Comparison of ENCODE assay signal across 8 cellular contexts in the genomic region with DNA sequence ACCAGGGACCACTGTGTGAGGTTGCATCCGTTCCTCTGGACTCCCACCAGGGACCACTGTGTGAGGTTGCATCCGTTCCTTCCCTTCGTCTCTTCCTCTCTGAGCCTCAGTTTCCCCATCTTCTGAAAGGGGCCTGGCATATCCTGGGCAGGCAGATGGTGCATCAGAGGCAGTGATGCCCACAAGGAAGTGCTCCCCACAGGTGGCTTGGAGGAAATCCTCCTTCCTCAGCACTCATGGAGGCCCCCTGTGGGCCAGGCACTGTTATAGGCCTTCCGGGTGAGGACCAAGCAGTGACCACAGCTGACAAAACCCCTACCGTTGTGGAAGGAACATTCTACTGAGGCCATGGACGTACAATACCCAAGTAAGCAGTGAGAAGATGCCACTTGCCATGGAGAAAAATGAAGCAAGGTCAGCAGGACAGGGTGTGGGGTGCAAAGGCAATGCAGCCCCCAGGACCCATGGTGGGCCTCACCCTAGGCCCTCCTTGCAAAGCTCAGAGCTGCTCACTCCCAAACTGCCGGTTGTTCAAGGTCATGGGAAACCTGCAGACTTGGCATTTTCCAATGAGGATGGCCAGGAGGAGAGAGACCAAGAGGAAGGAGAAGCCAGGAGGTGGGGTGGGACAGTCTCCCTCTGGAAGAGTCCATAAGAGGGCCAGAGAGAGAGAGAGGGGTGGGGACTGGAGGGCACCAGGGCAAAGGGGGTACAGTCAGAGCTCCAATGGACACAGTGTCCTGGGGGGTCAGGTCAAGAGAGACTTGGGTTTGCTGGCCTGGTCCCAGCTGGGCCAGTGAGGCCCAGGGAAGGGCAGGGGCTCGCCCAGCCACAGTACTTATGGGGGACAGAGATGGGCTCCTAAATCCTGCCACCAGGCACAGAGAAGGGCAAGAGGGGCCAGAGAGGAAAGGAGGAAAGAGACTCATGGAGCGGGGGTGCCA. TPM values are rescaled to one million over a fixed set of nuclear protein-coding genes. Genes with fewer than 3 reads are reported as not detected.
DNase-seq lines count a peak whose midpoint lies in the region; ATAC-seq and TF ChIP-seq lines count a peak whose summit lies in the region.

No MANE protein-coding gene starts in this region.

- DNase-seq in NCI-H526 (lab: John Stamatoyannopoulos, UW) (peak; percentile 18 to 32), NCI-H526 treated with DMSO at 0.1 percent for 48 hours (lab: John Stamatoyannopoulos, UW) (no peak), SK-N-MC (ENCODE audit: low read depth, low spot score) (no peak), esophagus muscularis mucosa (ENCODE audit: extremely low spot score) (no peak), SHP77 treated with DMSO at 0.1 percent for 48 hours (lab: John Stamatoyannopoulos, UW) (no peak), NCI-H1048 (lab: John Stamatoyannopoulos, UW) (no peak)

- TF ChIP-seq CTCF in esophagus muscularis mucosa (IDR thresholded peaks at IDR 0.05): peak in 2 of 3 experiments; percentile 30 to 44
- TF ChIP-seq CTCF in neutrophil (IDR thresholded peaks at IDR 0.05): peak; percentile 64

- H3K9ac ChIP-seq in SK-N-MC (ENCODE audit: insufficient read length): no peak overlapping the region

- no peaks in the 10 kb centered on the region for H3K36me3 ChIP-seq in SK-N-MC (ENCODE audit: insufficient read depth, low read length)
- H3K36me3 ChIP-seq in esophagus muscularis mucosa: no peaks in the 10 kb centered on the region
- H3K36me3 ChIP-seq in neutrophil: no peaks in the 10 kb centered on the region

- H3K27me3 ChIP-seq in esophagus muscularis mucosa (no peaks in the 10 kb centered on the region), neutrophil (peaks cover 44% of the 10 kb centered on the region)

- no peak for TF ChIP-seq EP300 in esophagus muscularis mucosa (IDR thresholded peaks at IDR 0.05)

- H3K4me3 ChIP-seq in SK-N-MC (peak overlapping the region; percentile 83), esophagus muscularis mucosa (peak overlapping the region; percentile 67 to 70 (median 68)), neutrophil (ENCODE audit: low read depth in 1 of 2, low read length in 1 of 2) (peak overlapping the region; percentile 4 to 50)

- H3K27ac ChIP-seq in SK-N-MC: peak overlapping the region; percentile 88
- H3K27ac ChIP-seq in esophagus muscularis mucosa (replicated peaks in 1 of 4): peak overlapping the region; percentile 84 to 89 (median 88)
- H3K27ac ChIP-seq in neutrophil: no peak overlapping the region

- H3K4me1 ChIP-seq in esophagus muscularis mucosa: peaks cover 30 to 50% (median 42%) of the 10 kb centered on the region in 4 donors
- H3K4me1 ChIP-seq in neutrophil (ENCODE audit: control insufficient read depth in 1 of 2, insufficient read depth in 1 of 2, low read depth in 1 of 2, low read length in 1 of 2): peaks cover 23 to 31% of the 10 kb centered on the region in 2 experiments

- H3K9me3 ChIP-seq in SK-N-MC (ENCODE audit: low read depth, low read length) (no peaks in the 10 kb centered on the region), esophagus muscularis mucosa (no peaks in the 10 kb centered on the region), neutrophil (no peaks in the 10 kb centered on the region)

- no peak for ATAC-seq in GM19397 (IDR thresholded peaks at IDR 0.05; ENCODE audit: unreplicated experiment)

- WGBS in esophagus muscularis mucosa: 56% methylated on average over 8 of the region's 9 CpGs

- no peak for TF ChIP-seq POLR2A in esophagus muscularis mucosa (IDR thresholded peaks at IDR 0.05; ENCODE audit: low read depth)

- intact Hi-C loops in esophagus muscularis mucosa (cut with DNase I): loop anchor here (5.0 kb wide), 1 partner anchor 67 kb away; no protein-coding TSS in a partner anchor

RNA-seq across cellular contexts. Expression of gene C9orf50, which starts 51.1 kb away (rescaled TPM):
- total RNA-seq in esophagus muscularis mucosa: under 1 TPM in 1 of 4 donors, not detected in 3; 0.34 TPM

RNA-seq across cellular contexts. Expression of gene NTMT1, which starts 56.2 kb away (rescaled TPM):
- total RNA-seq in esophagus muscularis mucosa: 10 to 100 TPM; 20.3 to 33.3 (median 31.9) TPM

Comparison
In these comparisons a context has a peak if more than half of its experiments do, and no peak if none do; other contexts are left out.
1. DNase-seq: peak in NCI-H526 (2 of 2); none in NCI-H526 treated with DMSO at 0.1 percent for 48 hours (single experiment), SK-N-MC (single experiment), esophagus muscularis mucosa (single experiment), SHP77 treated with DMSO at 0.1 percent for 48 hours (single experiment) and NCI-H1048 (single experiment).
2. H3K4me3 ChIP-seq: peak in every context shown above with its lines; median percentile 83 in SK-N-MC; 68 in esophagus muscularis mucosa; 27 in neutrophil.